Comparison of ENCODE assay signal across 11 cellular contexts in genomic region chr10:14586901-14587300, GRCh38.
A peak's percentile ranks its signal among the peaks of the same experiment; 100 is the strongest.
DNase-seq lines count a peak whose midpoint lies in the region; ATAC-seq and TF ChIP-seq lines count a peak whose summit lies in the region.
"Had no signal": no experiment of that assay in that cellular context is flagged by ENCODE, and none has a peak within 500 bp of the region (broad histone marks: within the 10 kb centered on the region; RNA-seq: fewer than 3 reads in every experiment).

No MANE protein-coding gene starts in this region.

- H3F3A ChIP-seq in smooth muscle cell (ENCODE audit: low read depth) = no peaks in the 10 kb centered on the region

- H3K36me3 ChIP-seq in brain microvascular endothelial cell (replicated peaks) (no peaks in the 10 kb centered on the region), smooth muscle cell (ENCODE audit: low read depth) (no peaks in the 10 kb centered on the region)

- peak overlapping the region; percentile 43 for H3K4me3 Mint-ChIP-seq in T-helper 1 cell treated with Interleukin-12 subunit alpha and Interleukin-12 subunit beta and Interleukin-4 antibody, amounts not matched to agents 30 μg/mL and 1 μg/mL, for 36 hours
- H3K4me3 Mint-ChIP-seq: nephron progenitor cell had no signal

- H3K27ac ChIP-seq in brain microvascular endothelial cell (peak overlapping the region; percentile 89), smooth muscle cell (ENCODE audit: low read depth) (peak overlapping the region; percentile 91), caudate nucleus (ENCODE audit: low read depth, low read length) (no peak overlapping the region)
- H3K27ac ChIP-seq: SK-N-MC had no signal

- TF ChIP-seq CTCF in brain microvascular endothelial cell (IDR thresholded peaks at IDR 0.05; ENCODE audit: low read depth, low read length, missing control alignments) = no peak
- TF ChIP-seq CTCF in smooth muscle cell (IDR thresholded peaks at IDR 0.05; ENCODE audit: borderline replicate concordance, insufficient read depth, poor library complexity, severe bottlenecking) = no peak

- H3K9ac ChIP-seq in smooth muscle cell (ENCODE audit: low read depth) = no peak overlapping the region

- H2AFZ ChIP-seq in smooth muscle cell (ENCODE audit: low read depth) = no peak overlapping the region

- H3K9me3 Mint-ChIP-seq in T-helper 1 cell treated with Interleukin-12 subunit alpha and Interleukin-12 subunit beta and Interleukin-4 antibody, amounts not matched to agents 30 μg/mL and 1 μg/mL, for 36 hours = no peaks in the 10 kb centered on the region
- H3K9me3 Mint-ChIP-seq: nephron progenitor cell had no signal

- no peaks in the 10 kb centered on the region for H3K27me3 ChIP-seq in brain microvascular endothelial cell (replicated peaks)
- no peaks in the 10 kb centered on the region for H3K27me3 ChIP-seq in smooth muscle cell (ENCODE audit: low read depth)

- H3K79me2 ChIP-seq in smooth muscle cell (ENCODE audit: low read depth) = peaks cover 30% of the 10 kb centered on the region

- peaks cover 6% of the 10 kb centered on the region for H3K4me1 ChIP-seq in smooth muscle cell (ENCODE audit: low read depth)

- no peak overlapping the region for H3K4me2 ChIP-seq in smooth muscle cell

- DNase-seq in NCI-H748 (lab: John Stamatoyannopoulos, UW; ENCODE audit: unreplicated experiment) (peak; percentile 42), NCI-H748 treated with DMSO at 0.1 percent for 48 hours (lab: John Stamatoyannopoulos, UW) (no peak), brain microvascular endothelial cell (no peak), smooth muscle cell (lab: John Stamatoyannopoulos, UW; ENCODE audit: unreplicated experiment) (no peak), caudate nucleus (lab: John Stamatoyannopoulos, UW) (no peak)
- DNase-seq: NCI-H1417, nephron progenitor cell had no signal

- H3K4me1 Mint-ChIP-seq in T-helper 1 cell treated with Interleukin-12 subunit alpha and Interleukin-12 subunit beta and Interleukin-4 antibody, amounts not matched to agents 30 μg/mL and 1 μg/mL, for 36 hours (ENCODE audit: low read depth) = peaks cover 84% of the 10 kb centered on the region

- H3K4me3 ChIP-seq in brain microvascular endothelial cell (ENCODE audit: low read depth, low read length) = no peak overlapping the region
- H3K4me3 ChIP-seq in smooth muscle cell = no peak overlapping the region
- H3K4me3 ChIP-seq: SK-N-MC had no signal

- peak overlapping the region; percentile 98 for H3K27ac Mint-ChIP-seq in T-helper 1 cell treated with Interleukin-12 subunit alpha and Interleukin-12 subunit beta and Interleukin-4 antibody, amounts not matched to agents 30 μg/mL and 1 μg/mL, for 36 hours

- peaks cover 31% of the 10 kb centered on the region for H4K20me1 ChIP-seq in smooth muscle cell (ENCODE audit: low read depth)

- no peaks in the 10 kb centered on the region for H3K27me3 Mint-ChIP-seq in T-helper 1 cell treated with Interleukin-12 subunit alpha and Interleukin-12 subunit beta and Interleukin-4 antibody, amounts not matched to agents 30 μg/mL and 1 μg/mL, for 36 hours (ENCODE audit: low read depth)

- ATAC-seq in GM21390 (IDR thresholded peaks at IDR 0.05; ENCODE audit: unreplicated experiment) = no peak
- no peak for ATAC-seq in GM18909 (IDR thresholded peaks at IDR 0.05; ENCODE audit: poor library complexity, unreplicated experiment)

- in situ Hi-C loops in brain microvascular endothelial cell (cut with HindIII; ENCODE audit: low pct_ligation_motif_present, low sequenced_read_pairs) = no loop called here

- 98% methylated on average over 6 of the region's 6 CpGs for WGBS in smooth muscle cell (ENCODE audit: low lambda C conversion rate)

- peaks cover 34% of the 10 kb centered on the region for H3K36me3 Mint-ChIP-seq in T-helper 1 cell treated with Interleukin-12 subunit alpha and Interleukin-12 subunit beta and Interleukin-4 antibody, amounts not matched to agents 30 μg/mL and 1 μg/mL, for 36 hours (ENCODE audit: low read depth)

- no peaks in the 10 kb centered on the region for H3K9me3 ChIP-seq in smooth muscle cell (replicated peaks; ENCODE audit: low read depth)
